ENCODE assay signal across 9 cellular contexts in the genomic region with DNA sequence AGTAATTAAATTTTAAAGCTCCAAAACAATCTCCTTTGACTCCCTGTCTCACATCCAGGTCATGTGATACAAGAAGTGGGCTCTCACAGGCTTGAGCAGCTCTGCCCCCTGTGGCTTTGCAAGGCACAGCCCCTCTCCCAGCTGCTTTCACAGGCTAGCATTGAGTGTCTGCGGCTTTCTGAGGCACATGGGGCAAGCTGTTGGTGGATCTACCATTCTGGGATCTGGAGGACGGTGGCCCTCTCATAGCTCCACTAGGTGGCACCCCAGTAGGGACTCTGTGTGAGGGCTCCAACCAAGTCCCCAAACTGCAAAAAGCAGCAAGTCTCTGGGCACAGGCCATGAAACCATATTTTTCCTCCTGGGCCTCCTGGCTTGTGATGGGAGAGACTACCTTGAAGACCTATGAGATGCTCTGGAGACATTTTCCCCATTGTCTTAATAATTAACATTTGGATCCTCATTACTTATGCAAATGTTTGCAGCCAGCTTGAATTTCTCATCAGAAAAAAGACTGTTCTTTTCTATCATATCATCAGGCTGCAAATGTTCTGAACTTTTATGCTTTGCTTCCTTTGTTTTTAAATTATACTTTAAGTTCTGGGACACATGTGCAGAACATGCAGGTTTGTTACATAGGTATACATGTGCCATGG.
DNase-seq lines count a peak whose midpoint lies in the region; ATAC-seq, FAIRE-seq and TF ChIP-seq lines count a peak whose summit lies in the region.
"Had no signal": no experiment of that assay in that cellular context is flagged by ENCODE, and none has a peak within 500 bp of the region (broad histone marks: within the 10 kb centered on the region; RNA-seq: fewer than 3 reads in every experiment).

No MANE protein-coding gene starts in this region.

- no peaks in the 10 kb centered on the region for H3K36me3 ChIP-seq in colonic mucosa
- H3K36me3 ChIP-seq: spleen had no signal

- no peaks in the 10 kb centered on the region for H3K9me3 ChIP-seq in colonic mucosa

- no peaks in the 10 kb centered on the region for H3K27me3 ChIP-seq in colonic mucosa
- H3K27me3 ChIP-seq: spleen had no signal

- H3K27ac ChIP-seq in colonic mucosa: no peak overlapping the region
- H3K27ac ChIP-seq: spleen had no signal

- TF ChIP-seq CTCF in colonic mucosa (IDR thresholded peaks at IDR 0.05): no peak

- DNase-seq in ELF-1 (ENCODE audit: low read depth, low spot score) (peak; percentile 72), H54 (ENCODE audit: insufficient read length, low spot score) (no peak), RPMI8226 (peak; percentile 31), iPS DF 4.7 (ENCODE audit: extremely low read depth, low spot score) (peak; percentile 56), GM12891 (ENCODE audit: insufficient read length, low spot score) (no peak), colonic mucosa (no peak), NCI-H2196 treated with DMSO at 0.1 percent for 48 hours (lab: John Stamatoyannopoulos, UW; ENCODE audit: unreplicated experiment) (no peak)
- DNase-seq: spleen had no signal

- no peak overlapping the region for H3K4me3 ChIP-seq in colonic mucosa
- H3K4me3 ChIP-seq: spleen had no signal

- TF ChIP-seq POLR2A in H54 (IDR thresholded peaks at IDR 0.05; ENCODE audit: low read depth, low read length): no peak
- TF ChIP-seq POLR2A in GM12891 (IDR thresholded peaks at IDR 0.05; ENCODE audit: low read depth, low read length): no peak

- no peak overlapping the region for H3K9ac ChIP-seq in colonic mucosa (ENCODE audit: low read depth in 2 of 2, low read length in 2 of 2)

- FAIRE-seq in H54 (lab: Jason Lieb, UNC) (peak; percentile 23), GM12891 (lab: Jason Lieb, UNC) (no peak)

- intact Hi-C loops in colonic mucosa (cut with DNase I): no loop called here

- no peak for ATAC-seq in GM21723 (IDR thresholded peaks at IDR 0.05; ENCODE audit: unreplicated experiment)

- H3K4me1 ChIP-seq in colonic mucosa: no peaks in the 10 kb centered on the region
- H3K4me1 ChIP-seq: spleen had no signal

TF ChIP-seq in GM12891, 5 proteins besides CTCF, POLR2A, EP300 and RAD21:
- TF ChIP-seq POLR2AphosphoS5 (IDR thresholded peaks at IDR 0.05; ENCODE audit: low read depth, low read length) (no peak), POU2F2 (IDR thresholded peaks at IDR 0.05; ENCODE audit: low read depth, low read length) (no peak), SPI1 (IDR thresholded peaks at IDR 0.05; ENCODE audit: low read depth, low read length) (no peak), PAX5 (IDR thresholded peaks at IDR 0.05; ENCODE audit: insufficient read depth, low read length, severe bottlenecking) (no peak), TAF1 (IDR thresholded peaks at IDR 0.05; ENCODE audit: low read depth, low read length) (no peak)

Comparison
In these comparisons a context has a peak if more than half of its experiments do, and no peak if none do; other contexts are left out.
1. DNase-seq: peak in ELF-1 (single experiment), RPMI8226 (single experiment) and iPS DF 4.7 (single experiment); none in H54 (single experiment), GM12891 (single experiment), colonic mucosa (single experiment) and NCI-H2196 treated with DMSO at 0.1 percent for 48 hours (single experiment).